9 cellular contexts compared by ENCODE assay signal in genomic region chr6:25369450-25370086, GRCh38.
A peak's percentile ranks its signal among the peaks of the same experiment; 100 is the strongest.
DNase-seq lines count a peak whose midpoint lies in the region; ATAC-seq, FAIRE-seq and TF ChIP-seq lines count a peak whose summit lies in the region.
"Had no signal": no experiment of that assay in that cellular context is flagged by ENCODE, and none has a peak within 500 bp of the region (broad histone marks: within the 10 kb centered on the region; RNA-seq: fewer than 3 reads in every experiment).

No MANE protein-coding gene starts in this region.

- no peak overlapping the region for H3K9ac ChIP-seq in HepG2 (ENCODE audit: insufficient read depth, low read depth, low read length)

- FAIRE-seq in HepG2 (lab: Jason Lieb, UNC) = no peak
- FAIRE-seq: colon had no signal

- TF ChIP-seq EP300 in HepG2 (IDR thresholded peaks at IDR 0.05; ENCODE audit: low read depth in 2 of 2, low read length in 2 of 2) (no peak), HepG2 (CRISPR knock-in tag; IDR thresholded peaks at IDR 0.05; ENCODE audit: borderline replicate concordance) (no peak)

- ATAC-seq in HepG2 = peak; percentile 90
- no peak for ATAC-seq in HG03135 (IDR thresholded peaks at IDR 0.05; ENCODE audit: unreplicated experiment)
- ATAC-seq in HG02798 (IDR thresholded peaks at IDR 0.05; ENCODE audit: poor library complexity, unreplicated experiment) = no peak
- ATAC-seq in GM21367 (IDR thresholded peaks at IDR 0.05; ENCODE audit: unreplicated experiment) = no peak

- H3K4me1 ChIP-seq in ascending aorta (peaks cover 13 to 42% of the 10 kb centered on the region in 2 donors), HepG2 (ENCODE audit: insufficient read depth, low read length) (peaks cover 15% of the 10 kb centered on the region)

- H3K27me3 ChIP-seq in ascending aorta (no peaks in the 10 kb centered on the region), HepG2 (ENCODE audit: control insufficient read depth in 1 of 2, insufficient read depth in 2 of 2, low read length in 2 of 2) (no peaks in the 10 kb centered on the region)

- no peak for TF ChIP-seq RAD21 in HepG2 (CRISPR knock-in tag; IDR thresholded peaks at IDR 0.05)

- H3K4me2 ChIP-seq in HepG2 (ENCODE audit: low read depth, low read length) = peak overlapping the region; percentile 63

- CTCF ChIA-PET in HepG2 (lab: Yijun Ruan, JAX; ENCODE audit: low intra/inter-chr PET ratio, low total read pairs) = no interaction called here

- H3K4me3 ChIP-seq in ascending aorta (peak overlapping the region in 1 of 2 donors; percentile 19), HepG2 (replicated peaks in 1 of 3; ENCODE audit: insufficient read depth in 1 of 3, low read depth in 2 of 3, low read length in 3 of 3) (peak overlapping the region in 2 of 3 experiments; percentile 12 to 28; a peak in 2 of 6 replicates)

- H3K27ac ChIP-seq in ascending aorta (peak overlapping the region; percentile 51 to 66), HepG2 (ENCODE audit: extremely low read length, insufficient read depth, low read length) (no peak overlapping the region)

- H3K9me3 ChIP-seq in ascending aorta (no peaks in the 10 kb centered on the region), HepG2 (ENCODE audit: low read length) (no peaks in the 10 kb centered on the region)

- H4K20me1 ChIP-seq in HepG2 (ENCODE audit: insufficient read depth, low read length) = no peaks in the 10 kb centered on the region

- no peak for TF ChIP-seq POLR2A in HepG2 (IDR thresholded peaks at IDR 0.05; ENCODE audit: insufficient read depth in 1 of 2, low read depth in 2 of 2, low read length in 2 of 2)

- no peaks in the 10 kb centered on the region for H3K79me2 ChIP-seq in HepG2 (ENCODE audit: insufficient read depth, low read length)

- WGBS in HepG2 (ENCODE audit: low lambda C conversion rate) = 8% methylated on average over 9 of the region's 9 CpGs

- peak; percentile 81 for DNase-seq in DMS53 (lab: John Stamatoyannopoulos, UW)
- DNase-seq in NCI-H2029 treated with DMSO at 0.1 percent for 48 hours (lab: John Stamatoyannopoulos, UW) = peak; percentile 99
- no peak for DNase-seq in ascending aorta (ENCODE audit: low spot score in 2 of 2)
- DNase-seq in HepG2 (ENCODE audit: low spot score) = peak; percentile 23
- DNase-seq in NK-92 treated with Interleukin-12 subunit alpha and Interleukin-12 subunit beta, amount 100 ng/mL, for 24 hours (lab: John Stamatoyannopoulos, UW) = no peak

- H3K36me3 ChIP-seq in ascending aorta (no peaks in the 10 kb centered on the region), HepG2 (replicated peaks in 1 of 2; ENCODE audit: control insufficient read depth in 1 of 2, insufficient read depth in 2 of 2, low read length in 2 of 2) (no peaks in the 10 kb centered on the region)

- H2AFZ ChIP-seq in HepG2 (ENCODE audit: low read length) = no peak overlapping the region

- no TSS peak for BruUV-seq in HepG2 (replicated peaks; lab: Mats Ljungman, UMichigan)

- intact Hi-C loops in ascending aorta (cut with DNase I) (no loop called here), HepG2 (cut with micrococcal nuclease; ENCODE audit: unreplicated experiment) (no loop called here)

- TF ChIP-seq CTCF in ascending aorta (IDR thresholded peaks at IDR 0.05) (no peak), HepG2 (CRISPR knock-in tag; IDR thresholded peaks at IDR 0.05) (no peak)

- POLR2A ChIA-PET in HepG2 (lab: Yijun Ruan, JAX) = no interaction called here

- in situ Hi-C loops in HepG2 (cut with HindIII; ENCODE audit: extremely low pct_ligation_motif_present, low pct_unique_long_range_greater_than_20kb) = no loop called here

TF ChIP-seq in HepG2, 621 proteins besides CTCF, POLR2A, EP300 and RAD21 (continues in another document):
- TF ChIP-seq FOXP1 (IDR thresholded peaks at IDR 0.05) (no peak), FOXP1 (CRISPR knock-in tag; IDR thresholded peaks at IDR 0.05) (no peak), DPF2 (CRISPR knock-in tag; IDR thresholded peaks at IDR 0.05; ENCODE audit: borderline replicate concordance, low read depth) (no peak), ZBTB21 (CRISPR knock-in tag; IDR thresholded peaks at IDR 0.05) (peak; percentile 21; the same call in 1 of the 2 replicates), BCL6 (CRISPR knock-in tag; IDR thresholded peaks at IDR 0.05) (no peak), CHCHD3 (CRISPR knock-in tag; IDR thresholded peaks at IDR 0.05) (no peak; the same call in 1 of the 2 replicates), ZNF446 (CRISPR knock-in tag; IDR thresholded peaks at IDR 0.05) (no peak), U2AF1 (optimal IDR thresholded peaks at IDR 0.05; ENCODE audit: low read depth, low read length) (no peak), IKZF5 (CRISPR knock-in tag; IDR thresholded peaks at IDR 0.05) (no peak), ZFP36L1 (CRISPR knock-in tag; IDR thresholded peaks at IDR 0.05) (no peak), SP5 (CRISPR knock-in tag; IDR thresholded peaks at IDR 0.05; ENCODE audit: borderline replicate concordance, low read depth) (no peak), ZBTB14 (CRISPR knock-in tag; IDR thresholded peaks at IDR 0.05) (no peak), GATAD1 (CRISPR knock-in tag; IDR thresholded peaks at IDR 0.05) (no peak), ZNF770 (CRISPR knock-in tag; IDR thresholded peaks at IDR 0.05) (no peak), GRHL1 (CRISPR knock-in tag; conservative IDR thresholded peaks at IDR 0.05) (no peak), ZBTB49 (CRISPR knock-in tag; IDR thresholded peaks at IDR 0.05; ENCODE audit: borderline replicate concordance) (no peak)

Comparison
In these comparisons a context has a peak if more than half of its experiments do, and no peak if none do; other contexts are left out.
1. DNase-seq: peak in DMS53 (single experiment), NCI-H2029 treated with DMSO at 0.1 percent for 48 hours (single experiment) and HepG2 (single experiment); none in ascending aorta (0 of 2) and NK-92 treated with Interleukin-12 subunit alpha and Interleukin-12 subunit beta, amount 100 ng/mL, for 24 hours (single experiment).